28 cellular contexts compared by ENCODE assay signal in the genomic region with DNA sequence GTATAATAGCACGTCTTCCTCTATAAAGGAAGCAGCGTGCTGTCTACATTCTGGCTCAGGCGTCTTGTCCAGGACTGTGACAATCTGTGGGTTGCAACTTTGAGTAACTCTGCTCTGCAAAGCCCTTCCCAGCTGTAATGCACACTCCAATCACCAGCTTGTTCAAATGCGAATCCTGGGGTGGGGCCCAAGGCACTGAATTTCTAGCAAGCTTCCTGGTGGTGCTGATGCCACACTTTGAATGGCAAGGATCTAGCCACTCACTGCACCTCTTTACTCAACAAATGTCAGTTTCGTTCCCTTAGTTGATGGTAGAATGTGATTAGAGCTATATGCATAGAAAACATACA.
"Had no signal": no experiment of that assay in that cellular context is flagged by ENCODE, and none has a peak within 500 bp of the region (broad histone marks: within the 10 kb centered on the region; RNA-seq: fewer than 3 reads in every experiment).

No MANE protein-coding gene starts in this region.

- H3K27me3 ChIP-seq: adrenal gland, body of pancreas, colonic mucosa, ovary, suprapubic skin, tibial nerve had no signal

- H3K9me3 ChIP-seq: adrenal gland, body of pancreas, colonic mucosa, left ventricle myocardium inferior, ovary, prostate gland, suprapubic skin, tibial nerve had no signal

- H3K36me3 ChIP-seq: adrenal gland, colonic mucosa, left ventricle myocardium inferior, ovary, prostate gland, suprapubic skin had no signal

- H3K27ac ChIP-seq: adrenal gland, body of pancreas, colonic mucosa, left ventricle myocardium inferior, ovary, prostate gland, suprapubic skin, tibial nerve had no signal

- H3K4me3 ChIP-seq: adrenal gland, body of pancreas, colonic mucosa, left ventricle myocardium inferior, ovary, prostate gland, suprapubic skin, tibial nerve had no signal

- H3K4me1 ChIP-seq: body of pancreas, colonic mucosa, prostate gland, suprapubic skin had no signal

- ATAC-seq: activated CD8-positive, alpha-beta memory T cell treated with anti-CD3 and anti-CD28 coated beads, Interleukin-2, amount 10 ng/mL, durations not matched to agents 7 days and 5 days; activated CD8-positive, alpha-beta T cell treated with anti-CD3 and anti-CD28 coated beads for 36 hours; activated T-cell treated with anti-CD3 and anti-CD28 coated beads, Interleukin-2, amount 50 U/mL, for 72 hours; body of pancreas; naive thymus-derived CD4-positive, alpha-beta T cell; stimulated activated naive B cell treated with anti-CD40 and anti-IgM and Interleukin-4, amounts not matched to agents 10 μg/mL and 1 μg/mL and 100 μg/mL, for 72 hours had no signal

- FAIRE-seq: frontal cortex, islet of Langerhans had no signal

- DNase-seq: activated B cell treated with CpG ODN at 0.5 μM for 24 hours; activated CD4-positive, alpha-beta T cell treated with anti-CD3 and anti-CD28 coated beads, Interleukin-2, amount 50 U/mL, for 1 hour; activated CD8-positive, alpha-beta memory T cell treated with anti-CD3 and anti-CD28 coated beads, Interleukin-2, amount 10 ng/mL, durations not matched to agents 7 days and 5 days; activated CD8-positive, alpha-beta T cell treated with anti-CD3 and anti-CD28 coated beads for 36 hours; activated naive CD4-positive, alpha-beta T cell treated with anti-CD3 and anti-CD28 coated beads for 36 hours; activated naive CD8-positive, alpha-beta T cell treated with anti-CD3 and anti-CD28 coated beads for 36 hours; activated T-cell treated with anti-CD3 and anti-CD28 coated beads for 4 hours; activated T-cell treated with anti-CD3 and anti-CD28 coated beads, Interleukin-2, amount 50 U/mL, for 72 hours; body of pancreas; cerebellar nuclear complex; colonic mucosa; effector CD8-positive, alpha-beta T cell; left ventricle myocardium inferior; midbrain; naive thymus-derived CD4-positive, alpha-beta T cell; retina; stimulated activated CD4-positive, alpha-beta T cell treated with anti-CD3 and anti-CD28 coated beads, Interleukin-15, amount 100 ng/mL, for 24 hours; stimulated activated CD4-positive, alpha-beta T cell treated with anti-CD3 and anti-CD28 coated beads, Interleukin-2, amount 100 ng/mL, for 24 hours; stimulated activated naive B cell treated with anti-CD40 and anti-IgM and Interleukin-4, amounts not matched to agents 10 μg/mL and 1 μg/mL and 100 μg/mL, for 72 hours; SW 1271; T1000 had no signal
